2 cellular contexts compared by ENCODE assay signal in the genomic region with DNA sequence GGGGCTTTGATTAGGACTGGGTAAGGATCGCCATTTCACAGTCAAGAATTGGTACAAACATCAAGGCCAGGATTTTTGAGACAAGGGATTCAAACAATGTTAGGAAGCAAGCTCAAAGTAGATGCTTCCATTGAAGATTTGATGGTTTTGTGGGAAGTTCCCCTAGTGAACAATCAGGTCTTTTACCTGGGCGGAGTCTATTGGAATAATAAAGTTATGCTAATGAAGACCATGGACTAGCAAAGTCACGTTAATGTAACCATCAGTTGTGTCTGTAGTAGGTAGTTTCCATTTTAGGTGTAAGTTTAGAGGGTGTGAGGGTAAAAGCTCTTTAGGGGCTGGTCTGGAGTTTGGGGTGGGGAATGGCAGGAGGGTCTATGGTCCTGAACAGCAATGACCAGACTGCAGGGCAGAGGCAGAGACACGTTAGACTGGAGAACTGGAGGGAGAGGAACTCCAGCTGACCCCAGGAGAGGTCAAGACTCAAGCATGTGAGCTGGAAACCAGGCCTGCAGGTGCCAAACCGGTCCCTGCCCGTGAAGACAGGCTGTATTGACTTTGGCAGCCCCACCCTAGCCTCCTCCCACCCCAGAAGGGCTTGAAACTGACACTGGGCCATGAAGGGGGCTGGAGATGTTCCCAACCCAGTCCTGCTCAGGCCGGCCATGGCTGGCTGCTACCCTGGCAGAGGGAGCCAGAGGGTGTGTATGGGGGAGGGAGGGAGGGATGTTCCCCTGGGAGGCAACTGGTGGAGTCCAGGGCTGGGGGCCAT.
TF ChIP-seq lines count a peak whose summit lies in the region.

No MANE protein-coding gene starts in this region.

TF ChIP-seq in HepG2, 621 proteins besides CTCF, POLR2A, EP300 and RAD21 (continues in another document):
- TF ChIP-seq, protein P1, sequence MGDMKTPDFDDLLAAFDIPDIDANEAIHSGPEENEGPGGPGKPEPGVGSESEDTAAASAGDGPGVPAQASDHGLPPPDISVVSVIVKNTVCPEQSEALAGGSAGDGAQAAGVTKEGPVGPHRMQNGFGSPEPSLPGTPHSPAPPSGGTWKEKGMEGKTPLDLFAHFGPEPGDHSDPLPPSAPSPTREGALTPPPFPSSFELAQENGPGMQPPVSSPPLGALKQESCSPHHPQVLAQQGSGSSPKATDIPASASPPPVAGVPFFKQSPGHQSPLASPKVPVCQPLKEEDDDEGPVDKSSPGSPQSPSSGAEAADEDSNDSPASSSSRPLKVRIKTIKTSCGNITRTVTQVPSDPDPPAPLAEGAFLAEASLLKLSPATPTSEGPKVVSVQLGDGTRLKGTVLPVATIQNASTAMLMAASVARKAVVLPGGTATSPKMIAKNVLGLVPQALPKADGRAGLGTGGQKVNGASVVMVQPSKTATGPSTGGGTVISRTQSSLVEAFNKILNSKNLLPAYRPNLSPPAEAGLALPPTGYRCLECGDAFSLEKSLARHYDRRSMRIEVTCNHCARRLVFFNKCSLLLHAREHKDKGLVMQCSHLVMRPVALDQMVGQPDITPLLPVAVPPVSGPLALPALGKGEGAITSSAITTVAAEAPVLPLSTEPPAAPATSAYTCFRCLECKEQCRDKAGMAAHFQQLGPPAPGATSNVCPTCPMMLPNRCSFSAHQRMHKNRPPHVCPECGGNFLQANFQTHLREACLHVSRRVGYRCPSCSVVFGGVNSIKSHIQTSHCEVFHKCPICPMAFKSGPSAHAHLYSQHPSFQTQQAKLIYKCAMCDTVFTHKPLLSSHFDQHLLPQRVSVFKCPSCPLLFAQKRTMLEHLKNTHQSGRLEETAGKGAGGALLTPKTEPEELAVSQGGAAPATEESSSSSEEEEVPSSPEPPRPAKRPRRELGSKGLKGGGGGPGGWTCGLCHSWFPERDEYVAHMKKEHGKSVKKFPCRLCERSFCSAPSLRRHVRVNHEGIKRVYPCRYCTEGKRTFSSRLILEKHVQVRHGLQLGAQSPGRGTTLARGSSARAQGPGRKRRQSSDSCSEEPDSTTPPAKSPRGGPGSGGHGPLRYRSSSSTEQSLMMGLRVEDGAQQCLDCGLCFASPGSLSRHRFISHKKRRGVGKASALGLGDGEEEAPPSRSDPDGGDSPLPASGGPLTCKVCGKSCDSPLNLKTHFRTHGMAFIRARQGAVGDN (CRISPR knock-in tag; IDR thresholded peaks at IDR 0.05) = peak; percentile 62
- TF ChIP-seq ELF4 (CRISPR knock-in tag; IDR thresholded peaks at IDR 0.05; ENCODE audit: borderline replicate concordance) = 0 out of 2 replicates have a peak, but pooled peaks have one; percentile 19
- TF ChIP-seq, protein P2, sequence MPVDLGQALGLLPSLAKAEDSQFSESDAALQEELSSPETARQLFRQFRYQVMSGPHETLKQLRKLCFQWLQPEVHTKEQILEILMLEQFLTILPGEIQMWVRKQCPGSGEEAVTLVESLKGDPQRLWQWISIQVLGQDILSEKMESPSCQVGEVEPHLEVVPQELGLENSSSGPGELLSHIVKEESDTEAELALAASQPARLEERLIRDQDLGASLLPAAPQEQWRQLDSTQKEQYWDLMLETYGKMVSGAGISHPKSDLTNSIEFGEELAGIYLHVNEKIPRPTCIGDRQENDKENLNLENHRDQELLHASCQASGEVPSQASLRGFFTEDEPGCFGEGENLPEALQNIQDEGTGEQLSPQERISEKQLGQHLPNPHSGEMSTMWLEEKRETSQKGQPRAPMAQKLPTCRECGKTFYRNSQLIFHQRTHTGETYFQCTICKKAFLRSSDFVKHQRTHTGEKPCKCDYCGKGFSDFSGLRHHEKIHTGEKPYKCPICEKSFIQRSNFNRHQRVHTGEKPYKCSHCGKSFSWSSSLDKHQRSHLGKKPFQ (CRISPR knock-in tag; IDR thresholded peaks at IDR 0.05; ENCODE audit: insufficient replicate concordance) = peak; percentile 26

TF ChIP-seq in WTC11, 78 proteins besides CTCF, POLR2A, EP300 and RAD21:
- TF ChIP-seq ZNF138 (CRISPR knock-in tag; conservative IDR thresholded peaks at IDR 0.05) = no peak
- TF ChIP-seq, protein P3, sequence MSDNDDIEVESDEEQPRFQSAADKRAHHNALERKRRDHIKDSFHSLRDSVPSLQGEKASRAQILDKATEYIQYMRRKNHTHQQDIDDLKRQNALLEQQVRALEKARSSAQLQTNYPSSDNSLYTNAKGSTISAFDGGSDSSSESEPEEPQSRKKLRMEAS (CRISPR knock-in tag; IDR thresholded peaks at IDR 0.05) = peak; percentile 49; the same call in 1 of the 2 replicates
